In the genomic region with DNA sequence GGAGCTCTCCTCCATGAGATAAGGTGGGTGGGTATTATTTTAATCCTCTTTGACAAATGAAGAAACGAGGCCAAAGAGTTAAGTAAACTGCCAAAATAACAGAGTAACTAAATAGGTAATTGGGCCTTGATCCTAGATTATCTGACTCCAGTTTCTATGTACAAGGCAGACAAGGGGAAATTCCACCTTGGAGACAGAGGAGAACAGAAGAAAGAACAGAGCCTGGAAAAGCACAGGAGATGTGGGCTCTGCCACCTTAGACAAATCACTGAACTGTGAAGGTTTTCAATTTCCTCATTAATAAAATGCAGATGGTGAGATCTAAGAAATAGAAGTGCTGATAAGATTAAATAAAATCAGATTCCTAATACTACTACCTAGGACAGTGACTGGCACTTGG, we compare ENCODE assay signal across 23 cellular contexts.
A peak's percentile ranks its signal among the peaks of the same experiment; 100 is the strongest.
DNase-seq lines count a peak whose midpoint lies in the region; ATAC-seq, FAIRE-seq and TF ChIP-seq lines count a peak whose summit lies in the region.
"Had no signal": no experiment of that assay in that cellular context is flagged by ENCODE, and none has a peak within 500 bp of the region (broad histone marks: within the 10 kb centered on the region; RNA-seq: fewer than 3 reads in every experiment).

No MANE protein-coding gene starts in this region.

- FAIRE-seq in astrocyte (lab: Jason Lieb, UNC) (no peak), D721Med (lab: Jason Lieb, UNC) (no peak)
- FAIRE-seq: A204.1, G401.6, GM12891, GM19239 had no signal

- peak overlapping the region; percentile 21 for H3K4me3 Mint-ChIP-seq in astrocyte (ENCODE audit: unreplicated experiment)
- no peak overlapping the region for H3K4me3 Mint-ChIP-seq in endodermal cell
- H3K4me3 Mint-ChIP-seq: CD14-positive monocyte; CD4-positive, alpha-beta memory T cell; CD4-positive, CD25-positive, alpha-beta regulatory T cell; CD8-positive, alpha-beta memory T cell had no signal

- no peaks in the 10 kb centered on the region for H3K9me2 ChIP-seq in GM23248 (ENCODE audit: insufficient read depth)

- H3K27ac Mint-ChIP-seq in astrocyte (ENCODE audit: unreplicated experiment) (no peak overlapping the region), endodermal cell (no peak overlapping the region)
- H3K27ac Mint-ChIP-seq: CD14-positive monocyte; CD4-positive, alpha-beta memory T cell; CD4-positive, CD25-positive, alpha-beta regulatory T cell; CD8-positive, alpha-beta memory T cell had no signal

- peaks cover 51% of the 10 kb centered on the region for H3K27me3 ChIP-seq in astrocyte (ENCODE audit: insufficient read depth, low read length)
- H3K27me3 ChIP-seq in endodermal cell (ENCODE audit: control insufficient read depth, insufficient read depth, low read length, poor library complexity, severe bottlenecking): peaks cover 6% of the 10 kb centered on the region
- peaks cover 28% of the 10 kb centered on the region for H3K27me3 ChIP-seq in GM23248 (replicated peaks; ENCODE audit: insufficient read depth)
- H3K27me3 ChIP-seq: BE2C had no signal

- H4K20me1 ChIP-seq in astrocyte (ENCODE audit: insufficient read depth, low read length): no peaks in the 10 kb centered on the region
- no peaks in the 10 kb centered on the region for H4K20me1 ChIP-seq in GM23248 (ENCODE audit: insufficient read depth)
- H4K20me1 ChIP-seq: BLaER1 had no signal

- no peak for ATAC-seq in HG02642 (IDR thresholded peaks at IDR 0.05; ENCODE audit: poor library complexity, unreplicated experiment)

- H3K36me3 Mint-ChIP-seq in astrocyte (ENCODE audit: low read depth, unreplicated experiment) (no peaks in the 10 kb centered on the region), endodermal cell (ENCODE audit: low read depth) (no peaks in the 10 kb centered on the region)
- H3K36me3 Mint-ChIP-seq: CD14-positive monocyte; CD4-positive, alpha-beta memory T cell; CD4-positive, CD25-positive, alpha-beta regulatory T cell; CD8-positive, alpha-beta memory T cell had no signal

- H3K9me3 ChIP-seq in astrocyte (ENCODE audit: insufficient read depth, low read depth, low read length) (peaks cover 10% of the 10 kb centered on the region), endodermal cell (ENCODE audit: control insufficient read depth, low read length) (peaks cover 26% of the 10 kb centered on the region), GM23248 (ENCODE audit: low read depth) (no peaks in the 10 kb centered on the region)
- H3K9me3 ChIP-seq: BE2C, BLaER1 had no signal

- H2AFZ ChIP-seq in astrocyte (ENCODE audit: low read depth, low read length): no peak overlapping the region
- H2AFZ ChIP-seq in GM23248: no peak overlapping the region

- WGBS in endodermal cell (ENCODE audit: insufficient coverage in 1 of 2, insufficient read length in 1 of 2), 2 experiments: 79 to 100% methylated on average over 1 of the region's 1 CpG
- WGBS in GM23248 (ENCODE audit: low coverage in 1 of 2, low lambda C conversion rate in 2 of 2, missing lambda C conversion rate in 2 of 2), 2 experiments: 31 to 44% methylated on average over 1 of the region's 1 CpG

- H3F3A ChIP-seq in GM23248 (ENCODE audit: insufficient read depth): peaks cover 9% of the 10 kb centered on the region; the same call in 1 of the 2 replicates

- H3K4me2 ChIP-seq in astrocyte (ENCODE audit: low read length) (no peak overlapping the region), GM23248 (ENCODE audit: unreplicated experiment) (no peak overlapping the region)
- H3K4me2 ChIP-seq: BLaER1 had no signal

- peaks cover 22% of the 10 kb centered on the region for H3K9me3 Mint-ChIP-seq in astrocyte (ENCODE audit: unreplicated experiment)
- peaks cover 23% of the 10 kb centered on the region for H3K9me3 Mint-ChIP-seq in endodermal cell
- H3K9me3 Mint-ChIP-seq: CD8-positive, alpha-beta memory T cell had no signal

- H3K79me2 ChIP-seq in astrocyte (ENCODE audit: insufficient read depth, low read length) (no peaks in the 10 kb centered on the region), GM23248 (ENCODE audit: insufficient read depth) (no peaks in the 10 kb centered on the region)

- DNase-seq in NCI-H82 (lab: John Stamatoyannopoulos, UW) (peak; percentile 92), astrocyte (ENCODE audit: low read depth) (no peak), endodermal cell (no peak), D721Med (ENCODE audit: insufficient read length, low spot score) (no peak), NCI-H1092 (lab: John Stamatoyannopoulos, UW) (no peak), GM23248 (no peak)
- DNase-seq: 8988T; ACHN; BE2C; C1 segment of cervical spinal cord; CD4-positive, alpha-beta memory T cell; CD4-positive, CD25-positive, alpha-beta regulatory T cell; CD8-positive, alpha-beta memory T cell; COR-L47; DMS79 treated with DMSO at 0.1 percent for 48 hours; GF-D8 had no signal

- H3K4me1 Mint-ChIP-seq in astrocyte (ENCODE audit: low read depth, unreplicated experiment) (peaks cover 6% of the 10 kb centered on the region), endodermal cell (peaks cover 3% of the 10 kb centered on the region)
- H3K4me1 Mint-ChIP-seq: CD14-positive monocyte; CD4-positive, alpha-beta memory T cell; CD4-positive, CD25-positive, alpha-beta regulatory T cell; CD8-positive, alpha-beta memory T cell had no signal

- H3K27ac ChIP-seq in astrocyte (ENCODE audit: low read depth, low read length) (no peak overlapping the region), endodermal cell (ENCODE audit: low read depth, low read length) (no peak overlapping the region), GM23248 (no peak overlapping the region)
- H3K27ac ChIP-seq: BLaER1 had no signal

- peaks cover 70% of the 10 kb centered on the region for H3K27me3 Mint-ChIP-seq in astrocyte (ENCODE audit: low read depth, unreplicated experiment)
- H3K27me3 Mint-ChIP-seq in endodermal cell (ENCODE audit: insufficient read depth): peaks cover 7% of the 10 kb centered on the region

- no peak overlapping the region for H3K4me3 ChIP-seq in astrocyte (ENCODE audit: insufficient read depth, low read depth, low read length)
- peak overlapping the region; percentile 0 for H3K4me3 ChIP-seq in endodermal cell (ENCODE audit: low read length)
- H3K4me3 ChIP-seq in GM23248: no peak overlapping the region
- H3K4me3 ChIP-seq: BLaER1 had no signal

- no peaks in the 10 kb centered on the region for H3K36me3 ChIP-seq in astrocyte (ENCODE audit: insufficient read depth, low read length)
- H3K36me3 ChIP-seq in endodermal cell (ENCODE audit: control insufficient read depth, insufficient read depth, low read length): no peaks in the 10 kb centered on the region
- H3K36me3 ChIP-seq in GM23248 (ENCODE audit: low read depth): no peaks in the 10 kb centered on the region
- H3K36me3 ChIP-seq: BE2C, BLaER1 had no signal

- no peak for TF ChIP-seq CTCF in astrocyte (IDR thresholded peaks at IDR 0.05; ENCODE audit: insufficient read depth, low read depth, low read length)
- no peak for TF ChIP-seq CTCF in endodermal cell (conservative IDR thresholded peaks at IDR 0.05)
- TF ChIP-seq CTCF in D721Med (IDR thresholded peaks at IDR 0.05; ENCODE audit: insufficient read depth, missing control alignments): no peak

- in situ Hi-C loops in GM23248 (cut with MboI): no loop called here

- H3K4me1 ChIP-seq in astrocyte (ENCODE audit: insufficient read depth, low read length) (no peaks in the 10 kb centered on the region), endodermal cell (ENCODE audit: control insufficient read depth, insufficient read depth, low read length) (no peaks in the 10 kb centered on the region), GM23248 (ENCODE audit: insufficient read depth) (no peaks in the 10 kb centered on the region)
- H3K4me1 ChIP-seq: BE2C, BLaER1 had no signal

- H3K9ac ChIP-seq in astrocyte (ENCODE audit: low read length): no peak overlapping the region
- no peak overlapping the region for H3K9ac ChIP-seq in endodermal cell (ENCODE audit: extremely low read depth, low read length, poor library complexity, severe bottlenecking)
- no peak overlapping the region for H3K9ac ChIP-seq in GM23248
- H3K9ac ChIP-seq: BLaER1 had no signal
